In genomic region chr1:153617677-153618076, GRCh38 we compare ENCODE assay signal across 8 cellular contexts. TPM values are rescaled to one million over a fixed set of nuclear protein-coding genes. Genes with fewer than 3 reads are reported as not detected.
A peak's percentile ranks its signal among the peaks of the same experiment; 100 is the strongest.
DNase-seq lines count a peak whose midpoint lies in the region; ATAC-seq and TF ChIP-seq lines count a peak whose summit lies in the region.

No MANE protein-coding gene starts in this region.

- no peak for TF ChIP-seq RAD21 in neural cell (conservative IDR thresholded peaks at IDR 0.05)

- no peaks in the 10 kb centered on the region for H3K4me1 Mint-ChIP-seq in T-helper 17 cell
- H3K4me1 Mint-ChIP-seq in dendritic cell treated with granulocyte-macrophage colony-stimulating factor and Interleukin-4, amounts not matched to agents 40 ng/mL and 50 ng/mL, for 4 days (ENCODE audit: low read depth), result peaks cover 35% of the 10 kb centered on the region

- H3K4me3 Mint-ChIP-seq in T-helper 17 cell, result no peak overlapping the region
- no peak overlapping the region for H3K4me3 Mint-ChIP-seq in dendritic cell treated with granulocyte-macrophage colony-stimulating factor and Interleukin-4, amounts not matched to agents 40 ng/mL and 50 ng/mL, for 4 days

- no peak for TF ChIP-seq EP300 in neural cell (conservative IDR thresholded peaks at IDR 0.05; ENCODE audit: poor library complexity, severe bottlenecking)

- H3K79me2 ChIP-seq in neural cell (replicated peaks; ENCODE audit: insufficient read depth, low read length), result no peaks in the 10 kb centered on the region

- no peak overlapping the region for H3K4me2 ChIP-seq in neural cell (ENCODE audit: low read length)

- no peaks in the 10 kb centered on the region for H3K36me3 Mint-ChIP-seq in T-helper 17 cell (ENCODE audit: low read depth)
- no peaks in the 10 kb centered on the region for H3K36me3 Mint-ChIP-seq in dendritic cell treated with granulocyte-macrophage colony-stimulating factor and Interleukin-4, amounts not matched to agents 40 ng/mL and 50 ng/mL, for 4 days (ENCODE audit: low read depth)

- H3K27ac ChIP-seq in 22Rv1 (no peak overlapping the region), neural cell (ENCODE audit: low read length) (no peak overlapping the region)

- H3K27me3 Mint-ChIP-seq in T-helper 17 cell, result no peaks in the 10 kb centered on the region
- peaks cover 2% of the 10 kb centered on the region for H3K27me3 Mint-ChIP-seq in dendritic cell treated with granulocyte-macrophage colony-stimulating factor and Interleukin-4, amounts not matched to agents 40 ng/mL and 50 ng/mL, for 4 days

- no peak overlapping the region for H2AFZ ChIP-seq in neural cell (ENCODE audit: low read depth, low read length)

- H3K27me3 ChIP-seq in neural cell (ENCODE audit: insufficient read depth, low read depth, low read length), result no peaks in the 10 kb centered on the region

- H3K9me2 ChIP-seq in neural cell (ENCODE audit: insufficient read depth, low read length), result no peaks in the 10 kb centered on the region

- H4K20me1 ChIP-seq in neural cell (ENCODE audit: insufficient read depth), result no peaks in the 10 kb centered on the region

- H3K9ac ChIP-seq in neural cell (ENCODE audit: low read length), result no peak overlapping the region

- H3F3A ChIP-seq in neural cell (ENCODE audit: insufficient read depth, low read length, poor library complexity, severe bottlenecking), result no peaks in the 10 kb centered on the region

- DNase-seq in DMS53 treated with DMSO at 0.1 percent for 48 hours (lab: John Stamatoyannopoulos, UW; ENCODE audit: unreplicated experiment) (peak; percentile 57), T-helper 17 cell (peak in 2 of 3 donors; percentile 47 to 61), putamen (ENCODE audit: low spot score) (no peak)

- TF ChIP-seq CTCF in 22Rv1 (IDR thresholded peaks at IDR 0.05) (peak; percentile 75), neural cell (IDR thresholded peaks at IDR 0.05; ENCODE audit: poor library complexity, severe bottlenecking) (peak; percentile 35)

- H3K27ac Mint-ChIP-seq in T-helper 17 cell, result no peak overlapping the region
- peak overlapping the region; percentile 36 for H3K27ac Mint-ChIP-seq in dendritic cell treated with granulocyte-macrophage colony-stimulating factor and Interleukin-4, amounts not matched to agents 40 ng/mL and 50 ng/mL, for 4 days

- no peaks in the 10 kb centered on the region for H3K9me3 Mint-ChIP-seq in dendritic cell treated with granulocyte-macrophage colony-stimulating factor and Interleukin-4, amounts not matched to agents 40 ng/mL and 50 ng/mL, for 4 days

- intact Hi-C loops in dendritic cell treated with granulocyte-macrophage colony-stimulating factor and Interleukin-4, amounts not matched to agents 40 ng/mL and 50 ng/mL, for 4 days (cut with micrococcal nuclease), result loop anchor here (1.0 to 2.0 kb wide), 2 partner anchors 45 to 106 kb away; no protein-coding TSS in a partner anchor

- H3K4me3 ChIP-seq in neural cell (ENCODE audit: low read length), result no peak overlapping the region

- no peaks in the 10 kb centered on the region for H3K9me3 ChIP-seq in T-helper 17 cell (ENCODE audit: control insufficient read depth, low read length, poor library complexity, severe bottlenecking)
- H3K9me3 ChIP-seq in neural cell (ENCODE audit: low read length), result no peaks in the 10 kb centered on the region

- ATAC-seq in HG03108 (IDR thresholded peaks at IDR 0.05; ENCODE audit: unreplicated experiment) (peak; percentile 72), T-helper 17 cell (peak; percentile 83), GM19463 (IDR thresholded peaks at IDR 0.05; ENCODE audit: unreplicated experiment) (no peak)

- no peaks in the 10 kb centered on the region for H3K36me3 ChIP-seq in neural cell (ENCODE audit: insufficient read depth, low read length)

TF ChIP-seq in neural cell, 6 proteins besides CTCF, POLR2A, EP300 and RAD21:
- TF ChIP-seq EZH2 (IDR thresholded peaks at IDR 0.05; ENCODE audit: borderline replicate concordance, insufficient read depth, low read length, poor library complexity, severe bottlenecking), result no peak
- TF ChIP-seq SMC3 (conservative IDR thresholded peaks at IDR 0.05; ENCODE audit: poor library complexity), result peak; percentile 30
- no peak for TF ChIP-seq TAF1 (IDR thresholded peaks at IDR 0.05; ENCODE audit: low read depth)
- TF ChIP-seq POLR2AphosphoS5 (IDR thresholded peaks at IDR 0.05), result no peak
- TF ChIP-seq REST (IDR thresholded peaks at IDR 0.05; ENCODE audit: borderline replicate concordance), result no peak
- no peak for TF ChIP-seq MXI1 (conservative IDR thresholded peaks at IDR 0.05; ENCODE audit: poor library complexity, severe bottlenecking)

RNA-seq across cellular contexts. Expression of gene S100A14, which starts 1.6 kb away (rescaled TPM):
- total RNA-seq in T-helper 17 cell, result not detected
- not detected in 2 replicates for polyA plus RNA-seq in neural cell
- polyA minus RNA-seq in neural cell, result not detected in 2 replicates

RNA-seq across cellular contexts. Expression of gene S100A16, which starts 4.7 kb away (rescaled TPM):
- not detected for total RNA-seq in T-helper 17 cell
- polyA plus RNA-seq in neural cell, result not detected in 2 replicates
- polyA minus RNA-seq in neural cell, result not detected in 2 replicates

RNA-seq across cellular contexts. Expression of gene S100A13, which starts 9.6 kb away (rescaled TPM):
- total RNA-seq in T-helper 17 cell, result 1 to 10 TPM; 3.1 to 4.6 TPM
- 2.0 and 2.1 TPM in 2 replicates for polyA plus RNA-seq in neural cell
- polyA minus RNA-seq in neural cell, result 1.5 TPM in 1 of 2 replicates, not detected in the other

RNA-seq across cellular contexts. Expression of gene S100A1, which starts 10.6 kb away (rescaled TPM):
- not detected for total RNA-seq in T-helper 17 cell
- not detected in 2 replicates for polyA plus RNA-seq in neural cell
- polyA minus RNA-seq in neural cell, result not detected in 2 replicates

RNA-seq across cellular contexts. Expression of gene CHTOP, which starts 16.2 kb away (rescaled TPM):
- total RNA-seq in T-helper 17 cell, result 10 to 100 TPM; 82.0 to 82.4 TPM
- polyA plus RNA-seq in neural cell, result 159 and 168 TPM in 2 replicates
- polyA minus RNA-seq in neural cell, result 115 and 132 TPM in 2 replicates
